15 cellular contexts compared by ENCODE assay signal in the genomic region with DNA sequence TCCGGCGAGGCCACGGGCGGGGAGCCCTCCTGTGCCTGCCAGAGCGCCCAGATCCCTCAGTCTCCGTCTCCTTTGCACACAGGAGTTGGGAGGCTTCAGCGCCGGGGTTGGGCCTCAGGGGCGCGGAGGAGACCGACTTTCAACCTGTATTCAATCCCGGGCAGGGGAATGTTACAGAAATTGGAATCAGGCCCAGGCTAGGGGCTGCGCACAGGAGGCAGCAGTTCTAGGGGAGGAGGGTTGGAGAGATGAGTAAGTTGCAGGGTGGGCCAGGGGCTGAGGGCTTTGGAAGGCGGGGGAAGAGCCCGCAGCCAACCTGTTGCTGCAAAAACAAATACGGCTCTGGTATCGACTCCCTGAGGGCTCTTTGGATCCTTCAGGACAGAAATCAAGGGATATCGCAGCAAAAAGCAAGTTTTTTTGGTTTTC. TPM values are rescaled to one million over a fixed set of nuclear protein-coding genes. Genes with fewer than 3 reads are reported as not detected.
DNase-seq lines count a peak whose midpoint lies in the region; ATAC-seq and TF ChIP-seq lines count a peak whose summit lies in the region.
"Had no signal": no experiment of that assay in that cellular context is flagged by ENCODE, and none has a peak within 500 bp of the region (broad histone marks: within the 10 kb centered on the region; RNA-seq: fewer than 3 reads in every experiment).

No MANE protein-coding gene starts in this region.

- H3K4me3 ChIP-seq in fibroblast of pulmonary artery (replicated peaks; ENCODE audit: low read depth, low read length) (peak overlapping the region; percentile 52), mesodermal cell (ENCODE audit: extremely low read depth, insufficient read depth, low read length, poor library complexity, severe bottlenecking) (peak overlapping the region; percentile 32), thoracic aorta (peak overlapping the region; percentile 65)
- H3K4me3 ChIP-seq: HAP-1, mucosa of descending colon, prostate gland had no signal

- H3K4me3 Mint-ChIP-seq in activated T-cell treated with anti-CD3 and anti-CD28 coated beads, Interleukin-2, amount 50 U/mL, for 4 hours, result no peak overlapping the region
- H3K4me3 Mint-ChIP-seq: activated CD4-positive, alpha-beta T cell treated with anti-CD3 and anti-CD28 coated beads, Interleukin-2, amount 10 ng/mL, durations not matched to agents 24 days and 14 days; activated T-cell treated with anti-CD3 and anti-CD28 coated beads, Interleukin-2, amount 50 U/mL, for 24 hours had no signal

- WGBS in mesodermal cell (ENCODE audit: insufficient coverage in 2 of 2), 2 experiments, result 4 to 9% methylated on average over 12 of the region's 18 CpGs

- peaks cover 23% of the 10 kb centered on the region for H3K27me3 Mint-ChIP-seq in activated T-cell treated with anti-CD3 and anti-CD28 coated beads, Interleukin-2, amount 50 U/mL, for 4 hours (ENCODE audit: low read depth)

- no peaks in the 10 kb centered on the region for H3K4me1 Mint-ChIP-seq in activated T-cell treated with anti-CD3 and anti-CD28 coated beads, Interleukin-2, amount 50 U/mL, for 4 hours (ENCODE audit: low read depth)
- H3K4me1 Mint-ChIP-seq: activated CD4-positive, alpha-beta T cell treated with anti-CD3 and anti-CD28 coated beads, Interleukin-2, amount 10 ng/mL, durations not matched to agents 24 days and 14 days had no signal

- H3K9me3 ChIP-seq in mesodermal cell (ENCODE audit: control insufficient read depth, low read length) (no peaks in the 10 kb centered on the region), thoracic aorta (no peaks in the 10 kb centered on the region)
- H3K9me3 ChIP-seq: HAP-1, mucosa of descending colon, prostate gland had no signal

- no peaks in the 10 kb centered on the region for H3K36me3 Mint-ChIP-seq in activated T-cell treated with anti-CD3 and anti-CD28 coated beads, Interleukin-2, amount 50 U/mL, for 4 hours (ENCODE audit: insufficient read depth)

- H3K4me1 ChIP-seq in mesodermal cell (ENCODE audit: control insufficient read depth, insufficient read depth, low read length, poor library complexity, severe bottlenecking) (peaks cover 12% of the 10 kb centered on the region), thoracic aorta (ENCODE audit: control insufficient read depth in 1 of 2, low read depth in 2 of 2) (peaks cover 0 to 13% of the 10 kb centered on the region in 2 donors)
- H3K4me1 ChIP-seq: HAP-1, prostate gland had no signal

- no peaks in the 10 kb centered on the region for H3K9me3 Mint-ChIP-seq in activated T-cell treated with anti-CD3 and anti-CD28 coated beads, Interleukin-2, amount 50 U/mL, for 4 hours

- ATAC-seq in thoracic aorta (ENCODE audit: insufficient number of reproducible peaks, low FRiP score, low read depth), result no peak
- no peak for ATAC-seq in activated T-cell treated with anti-CD3 and anti-CD28 coated beads, Interleukin-2, amount 50 U/mL, for 4 hours
- ATAC-seq: esophagus mucosa, mucosa of descending colon had no signal

- no peaks in the 10 kb centered on the region for H3K36me3 ChIP-seq in mesodermal cell (ENCODE audit: control insufficient read depth, insufficient read depth, low read length)
- H3K36me3 ChIP-seq in thoracic aorta, result no peaks in the 10 kb centered on the region
- H3K36me3 ChIP-seq: HAP-1, prostate gland had no signal

- no peaks in the 10 kb centered on the region for H3K27me3 ChIP-seq in thoracic aorta (replicated peaks; ENCODE audit: insufficient read depth)

- no peak overlapping the region for H3K27ac ChIP-seq in RWPE1
- no peak overlapping the region for H3K27ac ChIP-seq in mesodermal cell (ENCODE audit: low read depth, low read length, severe bottlenecking)
- no peak overlapping the region for H3K27ac ChIP-seq in thoracic aorta
- H3K27ac ChIP-seq: prostate gland had no signal

- CTCF ChIA-PET in RWPE1 (lab: Yijun Ruan, JAX), result interaction anchor here (0.6 kb wide), 1 partner anchor 206 kb away, joined by 3 read pairs; no protein-coding TSS in a partner anchor

- TF ChIP-seq CTCF in RWPE1 (conservative IDR thresholded peaks at IDR 0.05; ENCODE audit: low read depth), result no peak
- TF ChIP-seq CTCF in fibroblast of pulmonary artery (IDR thresholded peaks at IDR 0.05; ENCODE audit: low read length, missing control alignments), result no peak
- no peak for TF ChIP-seq CTCF in thoracic aorta (IDR thresholded peaks at IDR 0.05)

- DNase-seq in RWPE1 (ENCODE audit: low spot score) (peak; percentile 1), fibroblast of pulmonary artery (ENCODE audit: low read depth) (no peak), thoracic aorta (ENCODE audit: low spot score) (no peak), T-helper 9 cell (no peak), NCI-H2196 (lab: John Stamatoyannopoulos, UW; ENCODE audit: unreplicated experiment) (no peak)
- no peak for DNase-seq in activated T-cell treated with anti-CD3 and anti-CD28 coated beads, Interleukin-2, amount 50 U/mL, for 4 hours
- DNase-seq: activated CD4-positive, alpha-beta T cell treated with anti-CD3 and anti-CD28 coated beads, Interleukin-2, amount 10 ng/mL, durations not matched to agents 24 days and 14 days; activated T-cell treated with anti-CD3 and anti-CD28 coated beads, Interleukin-2, amount 50 U/mL, for 24 hours; Karpas-422; mucosa of descending colon; NCI-H1436 had no signal

- POLR2A ChIA-PET in RWPE1 (lab: Yijun Ruan, JAX; ENCODE audit: low non-redundant PET), result no interaction called here

RNA-seq across cellular contexts. Expression of a gene that starts 0.7 kb away (rescaled TPM):
- not detected for polyA plus RNA-seq in mesodermal cell (2013, experiment 1 of 2)
- polyA plus RNA-seq in mesodermal cell (2013, experiment 2 of 2), result 0.10 TPM
- under 1 TPM in 1 of 2 donors, not detected in 1; 0.21 TPM for total RNA-seq in thoracic aorta
- not detected for total RNA-seq in activated T-cell treated with anti-CD3 and anti-CD28 coated beads, Interleukin-2, amount 50 U/mL, for 4 hours
- total RNA-seq: activated CD4-positive, alpha-beta T cell treated with anti-CD3 and anti-CD28 coated beads, Interleukin-2, amount 10 ng/mL, durations not matched to agents 24 days and 14 days; esophagus mucosa had no signal
